25 cellular contexts compared by ENCODE assay signal in the genomic region with DNA sequence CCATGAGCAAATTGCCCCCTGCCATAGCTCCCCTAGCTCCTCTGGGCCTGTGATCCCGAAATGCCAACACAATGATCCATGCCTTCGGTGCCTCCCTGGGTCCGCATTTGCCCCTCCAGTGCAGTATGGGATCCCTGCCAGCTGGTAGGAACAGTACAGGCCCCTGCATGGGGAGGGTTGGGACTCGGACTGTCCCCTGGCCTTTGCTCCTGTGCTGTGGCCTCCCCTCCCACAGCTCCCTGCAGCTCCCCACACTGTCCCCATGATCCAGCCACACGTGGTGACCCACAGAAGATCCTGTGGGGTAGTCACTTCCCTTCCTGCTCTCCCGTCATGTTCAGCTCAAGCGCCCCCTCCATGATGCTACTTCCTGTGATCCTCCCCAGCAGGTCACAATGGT.
A peak's percentile ranks its signal among the peaks of the same experiment; 100 is the strongest.
DNase-seq lines count a peak whose midpoint lies in the region; ATAC-seq and TF ChIP-seq lines count a peak whose summit lies in the region.
"Had no signal": no experiment of that assay in that cellular context is flagged by ENCODE, and none has a peak within 500 bp of the region (broad histone marks: within the 10 kb centered on the region; RNA-seq: fewer than 3 reads in every experiment).

No MANE protein-coding gene starts in this region.

- peaks cover 7% of the 10 kb centered on the region for H3K4me1 Mint-ChIP-seq in activated naive CD8-positive, alpha-beta T cell treated with anti-CD3 and anti-CD28 coated beads, Interleukin-2, amount 10 ng/mL, durations not matched to agents 7 days and 5 days
- no peaks in the 10 kb centered on the region for H3K4me1 Mint-ChIP-seq in activated naive CD8-positive, alpha-beta T cell treated with anti-CD3 and anti-CD28 coated beads for 36 hours
- peaks cover 6% of the 10 kb centered on the region for H3K4me1 Mint-ChIP-seq in MCF 10A (ENCODE audit: insufficient read depth, unreplicated experiment)

- BruUV-seq in MCF 10A (replicated peaks; lab: Mats Ljungman, UMichigan) = no TSS peak

- no peak for TF ChIP-seq EP300 in esophagus muscularis mucosa (IDR thresholded peaks at IDR 0.05)

- no peak overlapping the region for H3K4me3 Mint-ChIP-seq in activated naive CD8-positive, alpha-beta T cell treated with anti-CD3 and anti-CD28 coated beads, Interleukin-2, amount 10 ng/mL, durations not matched to agents 7 days and 5 days
- no peak overlapping the region for H3K4me3 Mint-ChIP-seq in activated naive CD8-positive, alpha-beta T cell treated with anti-CD3 and anti-CD28 coated beads for 36 hours
- no peak overlapping the region for H3K4me3 Mint-ChIP-seq in MCF 10A (ENCODE audit: unreplicated experiment)
- H3K4me3 Mint-ChIP-seq: CD4-positive, CD25-positive, alpha-beta regulatory T cell; type B pancreatic cell had no signal

- peak; percentile 23 for DNase-seq in activated naive CD8-positive, alpha-beta T cell treated with anti-CD3 and anti-CD28 coated beads, Interleukin-2, amount 10 ng/mL, durations not matched to agents 7 days and 5 days
- DNase-seq in activated naive CD8-positive, alpha-beta T cell treated with anti-CD3 and anti-CD28 coated beads for 36 hours = no peak
- DNase-seq in GM13976 (ENCODE audit: low spot score) = peak; percentile 26
- DNase-seq in hepatocyte (ENCODE audit: low spot score) = peak; percentile 2
- peak; percentile 29 for DNase-seq in ureter (ENCODE audit: low spot score)
- no peak for DNase-seq in foreskin keratinocyte
- DNase-seq in esophagus muscularis mucosa (ENCODE audit: extremely low spot score) = no peak
- DNase-seq in MCF 10A (ENCODE audit: unreplicated experiment) = no peak
- DNase-seq: ACHN; activated CD4-positive, alpha-beta T cell treated with anti-CD3 and anti-CD28 coated beads for 4 hours; CD4-positive, CD25-positive, alpha-beta regulatory T cell; colonic mucosa; DMS 273 treated with DMSO at 0.1 percent for 48 hours; GM23248; mammary epithelial cell; NCI-H146; NCI-H524; nucleus accumbens; retina; T-helper 1 cell had no signal

- intact Hi-C loops in esophagus muscularis mucosa (cut with DNase I) = no loop called here
- intact Hi-C loops in MCF 10A (cut with micrococcal nuclease) = no loop called here

- no peak overlapping the region for H3K27ac ChIP-seq in hepatocyte
- no peak overlapping the region for H3K27ac ChIP-seq in foreskin keratinocyte
- no peak overlapping the region for H3K27ac ChIP-seq in esophagus muscularis mucosa (replicated peaks in 1 of 4)
- H3K27ac ChIP-seq: colonic mucosa, GM23248, HL-60, Peyer's patch, SJSA1 had no signal

- H3K9me3 Mint-ChIP-seq in activated naive CD8-positive, alpha-beta T cell treated with anti-CD3 and anti-CD28 coated beads, Interleukin-2, amount 10 ng/mL, durations not matched to agents 7 days and 5 days = no peaks in the 10 kb centered on the region
- no peaks in the 10 kb centered on the region for H3K9me3 Mint-ChIP-seq in activated naive CD8-positive, alpha-beta T cell treated with anti-CD3 and anti-CD28 coated beads for 36 hours
- no peaks in the 10 kb centered on the region for H3K9me3 Mint-ChIP-seq in MCF 10A (ENCODE audit: unreplicated experiment)
- H3K9me3 Mint-ChIP-seq: activated T-helper 2 cell treated with anti-CD3 and anti-CD28 coated beads, Interferon-gamma antibody, Interleukin-2, Interleukin-4, amounts not matched to agents 10 μg/mL and 5 μg/mL and 100 μg/mL, durations not matched to agents 14 hours and 24 hours and 36 hours; CD4-positive, CD25-positive, alpha-beta regulatory T cell; type B pancreatic cell had no signal

- no peaks in the 10 kb centered on the region for H3K36me3 Mint-ChIP-seq in activated naive CD8-positive, alpha-beta T cell treated with anti-CD3 and anti-CD28 coated beads, Interleukin-2, amount 10 ng/mL, durations not matched to agents 7 days and 5 days
- H3K36me3 Mint-ChIP-seq in activated naive CD8-positive, alpha-beta T cell treated with anti-CD3 and anti-CD28 coated beads for 36 hours = no peaks in the 10 kb centered on the region
- H3K36me3 Mint-ChIP-seq in MCF 10A (ENCODE audit: insufficient read depth, unreplicated experiment) = peaks cover 10% of the 10 kb centered on the region
- H3K36me3 Mint-ChIP-seq: CD4-positive, CD25-positive, alpha-beta regulatory T cell; type B pancreatic cell had no signal

- H3K4me3 ChIP-seq in hepatocyte = no peak overlapping the region
- no peak overlapping the region for H3K4me3 ChIP-seq in esophagus muscularis mucosa
- H3K4me3 ChIP-seq: colonic mucosa, GM23248, Peyer's patch, SJSA1 had no signal

- POLR2A ChIA-PET in activated naive CD8-positive, alpha-beta T cell treated with anti-CD3 and anti-CD28 coated beads, Interleukin-2, amount 10 ng/mL, durations not matched to agents 7 days and 5 days (lab: Charles Lee) = no interaction called here
- POLR2A ChIA-PET in MCF 10A (lab: Yijun Ruan, JAX) = interaction anchor here (0.6 to 1.0 kb wide), 3 partner anchors 24 to 251 kb away, joined by 3 read pairs; no protein-coding TSS in a partner anchor

- CTCF ChIA-PET in MCF 10A (lab: Yijun Ruan, JAX) = interaction anchor here (0.7 to 2.9 kb wide), 3 partner anchors 83 to 1917 kb away, joined by 3 to 17 read pairs (median 15); no protein-coding TSS in a partner anchor

- H3K36me3 ChIP-seq in hepatocyte (replicated peaks; ENCODE audit: insufficient read depth, low read depth) (no peaks in the 10 kb centered on the region), esophagus muscularis mucosa (peaks cover 0 to 5% (median 0%) of the 10 kb centered on the region in 4 donors)
- H3K36me3 ChIP-seq: colonic mucosa, Peyer's patch, SJSA1 had no signal

- H3K27me3 Mint-ChIP-seq in activated naive CD8-positive, alpha-beta T cell treated with anti-CD3 and anti-CD28 coated beads, Interleukin-2, amount 10 ng/mL, durations not matched to agents 7 days and 5 days = no peaks in the 10 kb centered on the region
- no peaks in the 10 kb centered on the region for H3K27me3 Mint-ChIP-seq in activated naive CD8-positive, alpha-beta T cell treated with anti-CD3 and anti-CD28 coated beads for 36 hours
- H3K27me3 Mint-ChIP-seq in MCF 10A (ENCODE audit: insufficient read depth, unreplicated experiment) = no peaks in the 10 kb centered on the region

- no peaks in the 10 kb centered on the region for H3K9me2 ChIP-seq in hepatocyte (replicated peaks; ENCODE audit: insufficient read depth)

- no peaks in the 10 kb centered on the region for H4K20me1 ChIP-seq in hepatocyte (ENCODE audit: insufficient read depth, poor library complexity, severe bottlenecking)

- no peaks in the 10 kb centered on the region for H3K9me3 ChIP-seq in hepatocyte (ENCODE audit: low read depth)
- H3K9me3 ChIP-seq in esophagus muscularis mucosa = no peaks in the 10 kb centered on the region
- H3K9me3 ChIP-seq: colonic mucosa, Peyer's patch, SJSA1 had no signal

- no peak for TF ChIP-seq CTCF in GM13976 (IDR thresholded peaks at IDR 0.05; ENCODE audit: borderline replicate concordance, control extremely low read depth, extremely low read depth, insufficient read depth, missing control alignments)
- TF ChIP-seq CTCF in hepatocyte (IDR thresholded peaks at IDR 0.05; ENCODE audit: poor library complexity) = no peak
- TF ChIP-seq CTCF in foreskin keratinocyte (conservative IDR thresholded peaks at IDR 0.05) = no peak
- no peak for TF ChIP-seq CTCF in esophagus muscularis mucosa (IDR thresholded peaks at IDR 0.05)
- TF ChIP-seq CTCF in MCF 10A (IDR thresholded peaks at IDR 0.05; ENCODE audit: unreplicated experiment) = no peak

- H3K79me2 ChIP-seq in hepatocyte = no peaks in the 10 kb centered on the region

- no peak overlapping the region for H2AFZ ChIP-seq in hepatocyte
- H2AFZ ChIP-seq: GM23248 had no signal

- TF ChIP-seq POLR2A in esophagus muscularis mucosa (IDR thresholded peaks at IDR 0.05; ENCODE audit: low read depth) = no peak

- no peaks in the 10 kb centered on the region for H3K4me1 ChIP-seq in hepatocyte (ENCODE audit: insufficient read depth)
- no peaks in the 10 kb centered on the region for H3K4me1 ChIP-seq in foreskin keratinocyte
- H3K4me1 ChIP-seq in esophagus muscularis mucosa = no peaks in the 10 kb centered on the region
- H3K4me1 ChIP-seq: colonic mucosa, Peyer's patch, SJSA1 had no signal

- no peak overlapping the region for H3K27ac Mint-ChIP-seq in activated naive CD8-positive, alpha-beta T cell treated with anti-CD3 and anti-CD28 coated beads, Interleukin-2, amount 10 ng/mL, durations not matched to agents 7 days and 5 days
- no peak overlapping the region for H3K27ac Mint-ChIP-seq in activated naive CD8-positive, alpha-beta T cell treated with anti-CD3 and anti-CD28 coated beads for 36 hours
- no peak overlapping the region for H3K27ac Mint-ChIP-seq in MCF 10A (ENCODE audit: low read depth, unreplicated experiment)
- H3K27ac Mint-ChIP-seq: activated T-helper 2 cell treated with anti-CD3 and anti-CD28 coated beads, Interferon-gamma antibody, Interleukin-2, Interleukin-4, amounts not matched to agents 10 μg/mL and 5 μg/mL and 100 μg/mL, durations not matched to agents 14 hours and 24 hours and 36 hours; type B pancreatic cell had no signal

- H3K4me2 ChIP-seq in hepatocyte = no peak overlapping the region

- H3K27me3 ChIP-seq in hepatocyte (no peaks in the 10 kb centered on the region), foreskin keratinocyte (no peaks in the 10 kb centered on the region), esophagus muscularis mucosa (no peaks in the 10 kb centered on the region)
- H3K27me3 ChIP-seq: colonic mucosa, Peyer's patch, SJSA1 had no signal

- WGBS in hepatocyte (ENCODE audit: low lambda C conversion rate, missing lambda C conversion rate) = 95% methylated on average over 7 of the region's 7 CpGs
- WGBS in esophagus muscularis mucosa = 92% methylated on average over 7 of the region's 7 CpGs

- ATAC-seq in activated naive CD8-positive, alpha-beta T cell treated with anti-CD3 and anti-CD28 coated beads, Interleukin-2, amount 10 ng/mL, durations not matched to agents 7 days and 5 days (ENCODE audit: low read depth) = no peak
- no peak for ATAC-seq in foreskin keratinocyte

- in situ Hi-C loops in GM13976 (cut with MboI; ENCODE audit: low sequenced_read_pairs, unreplicated experiment) = no loop called here

Comparison
In these comparisons a context has a peak if more than half of its experiments do, and no peak if none do; other contexts are left out.
1. DNase-seq: peak in activated naive CD8-positive, alpha-beta T cell treated with anti-CD3 and anti-CD28 coated beads, Interleukin-2, amount 10 ng/mL, durations not matched to agents 7 days and 5 days (single experiment), GM13976 (single experiment), hepatocyte (single experiment) and ureter (single experiment); none in activated naive CD8-positive, alpha-beta T cell treated with anti-CD3 and anti-CD28 coated beads for 36 hours (single experiment), foreskin keratinocyte (0 of 2), esophagus muscularis mucosa (single experiment) and MCF 10A (single experiment).